ENCODE assay signal across 16 cellular contexts in genomic region chr7:155203059-155203881, GRCh38.
DNase-seq lines count a peak whose midpoint lies in the region; ATAC-seq and TF ChIP-seq lines count a peak whose summit lies in the region.
"Had no signal": no experiment of that assay in that cellular context is flagged by ENCODE, and none has a peak within 500 bp of the region (broad histone marks: within the 10 kb centered on the region; RNA-seq: fewer than 3 reads in every experiment).

No MANE protein-coding gene starts in this region.

- H3K36me3 ChIP-seq in BLaER1 treated with 17β-estradiol and CSF1 and Interleukin-3, amounts not matched to agents 10 nM and 100 nM, result no peaks in the 10 kb centered on the region
- no peaks in the 10 kb centered on the region for H3K36me3 ChIP-seq in upper lobe of left lung
- H3K36me3 ChIP-seq in mucosa of descending colon (ENCODE audit: low read depth), result no peaks in the 10 kb centered on the region
- no peaks in the 10 kb centered on the region for H3K36me3 ChIP-seq in breast epithelium
- H3K36me3 ChIP-seq: gastroesophageal sphincter, HAP-1, SJCRH30 had no signal

- peak overlapping the region in 3 of 10 experiments; percentile 9 to 41 (median 27); a peak in 4 of 20 replicates for H3K4me3 ChIP-seq in BLaER1 treated with 17β-estradiol and CSF1 and Interleukin-3, amounts not matched to agents 10 nM and 100 nM
- no peak overlapping the region for H3K4me3 ChIP-seq in upper lobe of left lung
- no peak overlapping the region for H3K4me3 ChIP-seq in mucosa of descending colon
- no peak overlapping the region for H3K4me3 ChIP-seq in breast epithelium
- H3K4me3 ChIP-seq: gastroesophageal sphincter, HAP-1, SJCRH30 had no signal

- intact Hi-C loops in activated T-helper 2 cell treated with anti-CD3 and anti-CD28 coated beads, Interferon-gamma antibody, Interleukin-2, Interleukin-4, amounts not matched to agents 10 μg/mL and 5 μg/mL and 100 μg/mL, durations not matched to agents 14 hours and 24 hours and 36 hours (cut with micrococcal nuclease), result loop anchor here (10.0 kb wide), 3 partner anchors 272 to 1692 kb away; partner anchors contain the start of gene LMBR1
- intact Hi-C loops in mucosa of descending colon (cut with DNase I, micrococcal nuclease), result no loop called here
- intact Hi-C loops in breast epithelium (cut with DNase I; ENCODE audit: low total_unique reads), result no loop called here

- H3K27ac Mint-ChIP-seq in activated T-helper 2 cell treated with anti-CD3 and anti-CD28 coated beads, Interferon-gamma antibody, Interleukin-2, Interleukin-4, amounts not matched to agents 10 μg/mL and 5 μg/mL and 100 μg/mL, durations not matched to agents 14 hours and 24 hours and 36 hours, result peak overlapping the region; percentile 42
- H3K27ac Mint-ChIP-seq in mesothelial cell of epicardium, result peak overlapping the region; percentile 30

- peaks cover 14% of the 10 kb centered on the region for H3K36me3 Mint-ChIP-seq in activated T-helper 2 cell treated with anti-CD3 and anti-CD28 coated beads, Interferon-gamma antibody, Interleukin-2, Interleukin-4, amounts not matched to agents 10 μg/mL and 5 μg/mL and 100 μg/mL, durations not matched to agents 14 hours and 24 hours and 36 hours (ENCODE audit: low read depth)
- no peaks in the 10 kb centered on the region for H3K36me3 Mint-ChIP-seq in mesothelial cell of epicardium
- H3K36me3 Mint-ChIP-seq: activated naive CD8-positive, alpha-beta T cell had no signal

- peak; percentile 47 for DNase-seq in GF-D8 (lab: John Stamatoyannopoulos, UW)
- DNase-seq in activated T-helper 2 cell treated with anti-CD3 and anti-CD28 coated beads, Interferon-gamma antibody, Interleukin-2, Interleukin-4, amounts not matched to agents 10 μg/mL and 5 μg/mL and 100 μg/mL, durations not matched to agents 14 hours and 24 hours and 36 hours (ENCODE audit: low spot score), result no peak
- DNase-seq in mesothelial cell of epicardium (ENCODE audit: low spot score in 2 of 2, unreplicated experiment in 2 of 2), result no peak
- no peak for DNase-seq in upper lobe of left lung
- no peak for DNase-seq in mucosa of descending colon
- no peak for DNase-seq in breast epithelium (ENCODE audit: low spot score in 2 of 2)
- DNase-seq: central memory CD4-positive, alpha-beta T cell; DMS79; SJCRH30; stimulated activated naive CD4-positive, alpha-beta T cell treated with Interleukin-2 at 50 U/mL for 16 hours had no signal

- TF ChIP-seq CTCF in mesothelial cell of epicardium (IDR thresholded peaks at IDR 0.05; ENCODE audit: unreplicated experiment) (no peak), upper lobe of left lung (IDR thresholded peaks at IDR 0.05) (no peak), mucosa of descending colon (IDR thresholded peaks at IDR 0.05) (no peak), breast epithelium (IDR thresholded peaks at IDR 0.05) (no peak)

- no peaks in the 10 kb centered on the region for H4K20me1 ChIP-seq in BLaER1 treated with 17β-estradiol and CSF1 and Interleukin-3, amounts not matched to agents 10 nM and 100 nM

- peak overlapping the region; percentile 87 to 97 (median 93) for H3K4me2 ChIP-seq in BLaER1 treated with 17β-estradiol and CSF1 and Interleukin-3, amounts not matched to agents 10 nM and 100 nM

- H3K27ac ChIP-seq in BLaER1 treated with 17β-estradiol and CSF1 and Interleukin-3, amounts not matched to agents 10 nM and 100 nM, result peak overlapping the region; percentile 26 to 99 (median 96); a peak in 20 of 22 replicates
- H3K27ac ChIP-seq in upper lobe of left lung (no peak overlapping the region), breast epithelium (no peak overlapping the region)
- H3K27ac ChIP-seq: gastroesophageal sphincter, SJCRH30 had no signal

- no peak for TF ChIP-seq EP300 in upper lobe of left lung (IDR thresholded peaks at IDR 0.05)

- H3K4me1 Mint-ChIP-seq in activated T-helper 2 cell treated with anti-CD3 and anti-CD28 coated beads, Interferon-gamma antibody, Interleukin-2, Interleukin-4, amounts not matched to agents 10 μg/mL and 5 μg/mL and 100 μg/mL, durations not matched to agents 14 hours and 24 hours and 36 hours (ENCODE audit: low read depth), result peaks cover 48% of the 10 kb centered on the region
- peaks cover 30% of the 10 kb centered on the region for H3K4me1 Mint-ChIP-seq in mesothelial cell of epicardium

- H3K27me3 ChIP-seq in BLaER1 treated with 17β-estradiol and CSF1 and Interleukin-3, amounts not matched to agents 10 nM and 100 nM, result no peaks in the 10 kb centered on the region
- H3K27me3 ChIP-seq in upper lobe of left lung (no peaks in the 10 kb centered on the region), breast epithelium (no peaks in the 10 kb centered on the region)
- H3K27me3 ChIP-seq: SJCRH30 had no signal

- H3K9me3 Mint-ChIP-seq in activated T-helper 2 cell treated with anti-CD3 and anti-CD28 coated beads, Interferon-gamma antibody, Interleukin-2, Interleukin-4, amounts not matched to agents 10 μg/mL and 5 μg/mL and 100 μg/mL, durations not matched to agents 14 hours and 24 hours and 36 hours, result peaks cover 7% of the 10 kb centered on the region
- no peaks in the 10 kb centered on the region for H3K9me3 Mint-ChIP-seq in mesothelial cell of epicardium

- peaks cover 0 to 9% (median 3%) of the 10 kb centered on the region in 11 experiments; a peak in 6 of 22 replicates for H3K9me3 ChIP-seq in BLaER1 treated with 17β-estradiol and CSF1 and Interleukin-3, amounts not matched to agents 10 nM and 100 nM (replicated peaks in 1 of 11)
- no peaks in the 10 kb centered on the region for H3K9me3 ChIP-seq in upper lobe of left lung
- no peaks in the 10 kb centered on the region for H3K9me3 ChIP-seq in mucosa of descending colon
- H3K9me3 ChIP-seq in breast epithelium, result peaks cover 0 to under 1% of the 10 kb centered on the region in 2 donors
- H3K9me3 ChIP-seq: gastroesophageal sphincter, HAP-1, SJCRH30 had no signal

- no peak for TF ChIP-seq POLR2A in upper lobe of left lung (IDR thresholded peaks at IDR 0.05)
- TF ChIP-seq POLR2A in GM18505 (IDR thresholded peaks at IDR 0.05; ENCODE audit: borderline replicate concordance, extremely low read depth, insufficient read depth, insufficient read length), result no peak
- no peak for TF ChIP-seq POLR2A in breast epithelium (IDR thresholded peaks at IDR 0.05)

- H3K4me1 ChIP-seq in BLaER1 treated with 17β-estradiol and CSF1 and Interleukin-3, amounts not matched to agents 10 nM and 100 nM, result peaks cover 51 to 67% (median 57%) of the 10 kb centered on the region in 10 experiments
- H3K4me1 ChIP-seq in upper lobe of left lung, result peaks cover 2 to 10% (median 5%) of the 10 kb centered on the region in 4 donors
- H3K4me1 ChIP-seq in mucosa of descending colon (ENCODE audit: low read depth), result no peaks in the 10 kb centered on the region
- no peaks in the 10 kb centered on the region for H3K4me1 ChIP-seq in breast epithelium
- H3K4me1 ChIP-seq: gastroesophageal sphincter had no signal

- peak overlapping the region; percentile 32 to 92 (median 64); a peak in 19 of 22 replicates for H3K9ac ChIP-seq in BLaER1 treated with 17β-estradiol and CSF1 and Interleukin-3, amounts not matched to agents 10 nM and 100 nM

- no peak overlapping the region for H3K4me3 Mint-ChIP-seq in activated T-helper 2 cell treated with anti-CD3 and anti-CD28 coated beads, Interferon-gamma antibody, Interleukin-2, Interleukin-4, amounts not matched to agents 10 μg/mL and 5 μg/mL and 100 μg/mL, durations not matched to agents 14 hours and 24 hours and 36 hours (ENCODE audit: low read depth)
- no peak overlapping the region for H3K4me3 Mint-ChIP-seq in mesothelial cell of epicardium
- H3K4me3 Mint-ChIP-seq: activated naive CD8-positive, alpha-beta T cell had no signal

- ATAC-seq in upper lobe of left lung (ENCODE audit: low FRiP score in 2 of 2), result no peak
- ATAC-seq in mucosa of descending colon, result no peak
- no peak for ATAC-seq in GM18505 (IDR thresholded peaks at IDR 0.05; ENCODE audit: unreplicated experiment)
- ATAC-seq: gastroesophageal sphincter, HepG2 had no signal

- WGBS in upper lobe of left lung, 2 donors, result 83 to 84% methylated on average over 15 to 17 of the region's 17 CpGs

- no peaks in the 10 kb centered on the region for H3K27me3 Mint-ChIP-seq in activated T-helper 2 cell treated with anti-CD3 and anti-CD28 coated beads, Interferon-gamma antibody, Interleukin-2, Interleukin-4, amounts not matched to agents 10 μg/mL and 5 μg/mL and 100 μg/mL, durations not matched to agents 14 hours and 24 hours and 36 hours (ENCODE audit: low read depth)
- H3K27me3 Mint-ChIP-seq in mesothelial cell of epicardium (ENCODE audit: low read depth), result no peaks in the 10 kb centered on the region
- H3K27me3 Mint-ChIP-seq: activated naive CD8-positive, alpha-beta T cell had no signal

Comparison
In these comparisons a context has a peak if more than half of its experiments do, and no peak if none do; other contexts are left out.
1. H3K27ac ChIP-seq: peak in BLaER1 treated with 17β-estradiol and CSF1 and Interleukin-3, amounts not matched to agents 10 nM and 100 nM (11 of 11); none in upper lobe of left lung (0 of 4) and breast epithelium (0 of 2).